In genomic region chr4:150033109-150033508, GRCh38 we compare ENCODE assay signal across 21 cellular contexts.
"Had no signal": no experiment of that assay in that cellular context is flagged by ENCODE, and none has a peak within 500 bp of the region (broad histone marks: within the 10 kb centered on the region; RNA-seq: fewer than 3 reads in every experiment).

No MANE protein-coding gene starts in this region.

- H3K4me3 Mint-ChIP-seq: memory B cell; naive B cell; stimulated activated naive B cell treated with anti-CD40 and anti-IgM and Interleukin-4, amounts not matched to agents 10 μg/mL and 1 μg/mL and 100 μg/mL, for 72 hours; stimulated activated naive CD8-positive, alpha-beta T cell treated with anti-CD3 and anti-CD28 coated beads, Interleukin-15, amount 100 ng/mL, for 72 hours had no signal

- H3K4me1 ChIP-seq: colonic mucosa, heart left ventricle, left ventricle myocardium inferior, lower lobe of right lung, pancreas, psoas muscle, testis, tibial nerve, upper lobe of right lung, vagina had no signal

- H3K4me1 Mint-ChIP-seq: memory B cell; stimulated activated naive CD8-positive, alpha-beta T cell treated with anti-CD3 and anti-CD28 coated beads, Interleukin-15, amount 100 ng/mL, for 72 hours had no signal

- DNase-seq: colonic mucosa; effector CD8-positive, alpha-beta T cell; heart left ventricle; hippocampal formation; left ventricle myocardium inferior; lower lobe of right lung; naive B cell; pancreas; psoas muscle; retina; stimulated activated CD4-positive, alpha-beta T cell treated with anti-CD3 and anti-CD28 coated beads, Interleukin-2, amount 100 ng/mL, for 24 hours; stimulated activated CD4-positive, alpha-beta T cell treated with anti-CD3 and anti-CD28 coated beads, Interleukin-4, amount 100 ng/mL, for 4 hours; stimulated activated naive B cell treated with anti-CD40 and anti-IgM and Interleukin-4, amounts not matched to agents 10 μg/mL and 1 μg/mL and 100 μg/mL, for 72 hours; stimulated activated naive CD8-positive, alpha-beta T cell treated with anti-CD3 and anti-CD28 coated beads, Interleukin-15, amount 100 ng/mL, for 72 hours; testis; upper lobe of right lung had no signal

- H3K27ac ChIP-seq: colonic mucosa, heart left ventricle, left ventricle myocardium inferior, lower lobe of right lung, pancreas, psoas muscle, testis, tibial nerve, upper lobe of right lung, vagina had no signal

- H3K27me3 ChIP-seq: colonic mucosa, heart left ventricle, pancreas, testis, tibial nerve, upper lobe of right lung, vagina had no signal

- H3K36me3 ChIP-seq: colonic mucosa, heart left ventricle, left ventricle myocardium inferior, lower lobe of right lung, pancreas, tibial nerve, upper lobe of right lung, vagina had no signal

- H3K27ac Mint-ChIP-seq: memory B cell; naive B cell; stimulated activated naive B cell treated with anti-CD40 and anti-IgM and Interleukin-4, amounts not matched to agents 10 μg/mL and 1 μg/mL and 100 μg/mL, for 72 hours; stimulated activated naive CD8-positive, alpha-beta T cell treated with anti-CD3 and anti-CD28 coated beads, Interleukin-15, amount 100 ng/mL, for 72 hours had no signal

- H3K9me3 ChIP-seq: colonic mucosa, heart left ventricle, left ventricle myocardium inferior, lower lobe of right lung, pancreas, psoas muscle, testis, tibial nerve, upper lobe of right lung, vagina had no signal

- ATAC-seq: esophagus mucosa; lower lobe of right lung; psoas muscle; sciatic nerve; stimulated activated naive B cell treated with anti-CD40 and anti-IgM and Interleukin-4, amounts not matched to agents 10 μg/mL and 1 μg/mL and 100 μg/mL, for 72 hours; stimulated activated naive CD8-positive, alpha-beta T cell treated with anti-CD3 and anti-CD28 coated beads, Interleukin-15, amount 100 ng/mL, for 72 hours; upper lobe of right lung had no signal

- H3K4me3 ChIP-seq: colonic mucosa, heart left ventricle, left ventricle myocardium inferior, lower lobe of right lung, pancreas, psoas muscle, testis, tibial nerve, upper lobe of right lung, vagina had no signal

- H3K27me3 Mint-ChIP-seq: stimulated activated naive CD8-positive, alpha-beta T cell treated with anti-CD3 and anti-CD28 coated beads, Interleukin-15, amount 100 ng/mL, for 72 hours had no signal

- H3K9me3 Mint-ChIP-seq: stimulated activated naive CD8-positive, alpha-beta T cell treated with anti-CD3 and anti-CD28 coated beads, Interleukin-15, amount 100 ng/mL, for 72 hours had no signal
